Comparison of ENCODE assay signal across 4 cellular contexts in genomic region chr19:43824572-43824971, GRCh38. TPM values are rescaled to one million over a fixed set of nuclear protein-coding genes. Genes with fewer than 3 reads are reported as not detected.
"Had no signal": no experiment of that assay in that cellular context is flagged by ENCODE, and none has a peak within 500 bp of the region (broad histone marks: within the 10 kb centered on the region; RNA-seq: fewer than 3 reads in every experiment).

No MANE protein-coding gene starts in this region.

RNA-seq across cellular contexts. Expression of gene LYPD5, which starts 22.3 kb away (rescaled TPM):
- total RNA-seq: epithelial cell of proximal tubule, left lobe of liver, progenitor cell of endocrine pancreas had no signal

RNA-seq across cellular contexts. Expression of gene KCNN4, which starts 43.8 kb away (rescaled TPM):
- total RNA-seq: endodermal cell had no signal
